19 cellular contexts compared by ENCODE assay signal in genomic region chr1:234537236-234537635, GRCh38. TPM values are rescaled to one million over a fixed set of nuclear protein-coding genes. Genes with fewer than 3 reads are reported as not detected.
DNase-seq lines count a peak whose midpoint lies in the region; ATAC-seq, FAIRE-seq and TF ChIP-seq lines count a peak whose summit lies in the region.
"Had no signal": no experiment of that assay in that cellular context is flagged by ENCODE, and none has a peak within 500 bp of the region (broad histone marks: within the 10 kb centered on the region; RNA-seq: fewer than 3 reads in every experiment).

No MANE protein-coding gene starts in this region.

- H3K4me3 ChIP-seq in heart right ventricle (no peak overlapping the region), kidney (ENCODE audit: low read length in 2 of 2) (peak overlapping the region in 1 of 2 donors; percentile 8), sigmoid colon (no peak overlapping the region), uterus (no peak overlapping the region)
- H3K4me3 ChIP-seq: A549 had no signal

- intact Hi-C loops in heart right ventricle (cut with DNase I) (loop anchor here in 6 of 10 donors (5.0 to 10.0 kb wide), 9 partner anchors 40 to 460 kb away; no protein-coding TSS in a partner anchor), Right ventricle myocardium inferior (cut with DNase I) (loop anchor here (5.0 kb wide), 2 partner anchors 450 to 540 kb away; no protein-coding TSS in a partner anchor), kidney (cut with DNase I) (no loop called here), sigmoid colon (cut with DNase I) (no loop called here), uterus (cut with DNase I; ENCODE audit: low total_unique reads) (loop anchor here (10.0 kb wide), 1 partner anchor 68 kb away; no protein-coding TSS in a partner anchor)

- H3K27ac ChIP-seq in heart right ventricle (peak overlapping the region; percentile 94 to 99 (median 98)), kidney (ENCODE audit: low read depth in 2 of 2, low read length in 2 of 2) (peak overlapping the region; percentile 94 to 97), sigmoid colon (peak overlapping the region; percentile 88 to 99 (median 96)), uterus (peak overlapping the region; percentile 98 to 100)

- H3K36me3 ChIP-seq in heart right ventricle (no peaks in the 10 kb centered on the region), kidney (ENCODE audit: control insufficient read depth in 1 of 2, insufficient read depth in 2 of 2, low read length in 2 of 2) (no peaks in the 10 kb centered on the region), sigmoid colon (no peaks in the 10 kb centered on the region), uterus (no peaks in the 10 kb centered on the region)

- TF ChIP-seq CTCF in heart right ventricle (IDR thresholded peaks at IDR 0.05) (no peak), kidney (IDR thresholded peaks at IDR 0.05; ENCODE audit: borderline replicate concordance, extremely low read depth, insufficient read depth) (no peak), sigmoid colon (IDR thresholded peaks at IDR 0.05) (no peak), uterus (IDR thresholded peaks at IDR 0.05) (no peak)

- no peak for TF ChIP-seq EP300 in sigmoid colon (IDR thresholded peaks at IDR 0.05)

- peaks cover 50 to 99% (median 86%) of the 10 kb centered on the region in 9 donors for H3K4me1 ChIP-seq in heart right ventricle
- H3K4me1 ChIP-seq in kidney (ENCODE audit: control insufficient read depth in 1 of 2, insufficient read depth in 1 of 2, low read depth in 1 of 2, low read length in 2 of 2): peaks cover 65 to 76% of the 10 kb centered on the region in 2 donors
- H3K4me1 ChIP-seq in sigmoid colon: peaks cover 0 to 100% (median 99%) of the 10 kb centered on the region in 4 donors
- H3K4me1 ChIP-seq in uterus: peaks cover 29 to 41% of the 10 kb centered on the region in 2 donors

- no peaks in the 10 kb centered on the region for H3K27me3 ChIP-seq in heart right ventricle
- no peaks in the 10 kb centered on the region for H3K27me3 ChIP-seq in sigmoid colon
- no peaks in the 10 kb centered on the region for H3K27me3 ChIP-seq in uterus

- TF ChIP-seq POLR2A in sigmoid colon (IDR thresholded peaks at IDR 0.05) (no peak), uterus (IDR thresholded peaks at IDR 0.05) (no peak)

- H3K9ac ChIP-seq in kidney (ENCODE audit: low read length in 2 of 2): peak overlapping the region in 1 of 2 donors; percentile 43

- no peaks in the 10 kb centered on the region for H3K9me3 ChIP-seq in heart right ventricle
- H3K9me3 ChIP-seq in kidney (ENCODE audit: control insufficient read depth in 1 of 2, low read length in 2 of 2): no peaks in the 10 kb centered on the region
- no peaks in the 10 kb centered on the region for H3K9me3 ChIP-seq in sigmoid colon
- H3K9me3 ChIP-seq in uterus: no peaks in the 10 kb centered on the region
- H3K9me3 ChIP-seq: A549 had no signal

- WGBS in heart right ventricle, 2 donors: 57 to 65% methylated on average over 5 of the region's 5 CpGs
- WGBS in sigmoid colon, 2 donors: 81 to 82% methylated on average over 5 of the region's 5 CpGs

- DNase-seq in heart right ventricle (no peak), Right ventricle myocardium inferior (ENCODE audit: missing footprints) (no peak), kidney (no peak), sigmoid colon (peak; percentile 57), uterus (no peak), EL (no peak), NCI-H1694 (lab: John Stamatoyannopoulos, UW) (no peak)
- DNase-seq: HFFc6; islet precursor cell; naive thymus-derived CD4-positive, alpha-beta T cell; NCI-H1105; NK-92 treated with Interleukin-12 subunit alpha and Interleukin-12 subunit beta, amount 100 ng/mL, for 24 hours; SHP77 treated with DMSO at 0.1 percent for 48 hours had no signal

- ATAC-seq in heart right ventricle (no peak), Right ventricle myocardium inferior (no peak), GM19397 (IDR thresholded peaks at IDR 0.05; ENCODE audit: unreplicated experiment) (no peak)
- ATAC-seq: A549; activated CD4-positive, CD25-positive, alpha-beta regulatory T cell treated with anti-CD3 and anti-CD28 coated beads, Interleukin-2, amount 50 U/mL, for 24 hours; naive thymus-derived CD4-positive, alpha-beta T cell; sciatic nerve; stimulated activated effector memory CD8-positive, alpha-beta T cell treated with anti-CD3 and anti-CD28 coated beads, Interleukin-12 subunit alpha, Interleukin-12 subunit beta, amount 100 ng/mL, for 72 hours had no signal

- no peak for FAIRE-seq in kidney (lab: Jason Lieb, UNC)
- FAIRE-seq: A549, GM12891 had no signal

RNA-seq across cellular contexts. Expression of gene TARBP1, which starts 58.3 kb away (rescaled TPM):
- total RNA-seq in heart right ventricle: 10 to 100 TPM in 3 of 10 donors, 1 to 10 TPM in 7; 6.9 to 11.7 (median 9.0) TPM
- polyA plus RNA-seq in heart right ventricle: 10 to 100 TPM in 1 of 2 donors, 1 to 10 TPM in 1; 4.6 to 49.9 TPM
- total RNA-seq in Right ventricle myocardium inferior: 10.1 TPM
- total RNA-seq in kidney: 26.2 TPM
- 14.3 TPM for polyA plus RNA-seq in kidney (ENCODE audit: insufficient read depth, low read depth, low replicate concordance)
- total RNA-seq in sigmoid colon: 10 to 100 TPM in 3 of 4 donors, 1 to 10 TPM in 1; 9.2 to 21.0 (median 12.3) TPM
- polyA plus RNA-seq in sigmoid colon: 10 to 100 TPM in 1 of 3 donors, 1 to 10 TPM in 2; 5.5 to 22.1 (median 9.0) TPM
- 10 to 100 TPM in 3 of 4 donors, under 1 TPM in 1; 0.88 to 79.8 (median 21.2) TPM for total RNA-seq in uterus

Comparison
In these comparisons a context has a peak if more than half of its experiments do, and no peak if none do; other contexts are left out.
1. intact Hi-C loops: an anchor here in heart right ventricle (5.0 to 10.0 kb wide), Right ventricle myocardium inferior (5.0 kb wide) and uterus (10.0 kb wide); none called in kidney and sigmoid colon.